ENCODE assay signal across 16 cellular contexts in genomic region chr4:118881512-118882146, GRCh38.
"Had no signal": no experiment of that assay in that cellular context is flagged by ENCODE, and none has a peak within 500 bp of the region (broad histone marks: within the 10 kb centered on the region; RNA-seq: fewer than 3 reads in every experiment).

No MANE protein-coding gene starts in this region.

- H3K27ac Mint-ChIP-seq: activated CD4-positive, alpha-beta T cell treated with anti-CD3 and anti-CD28 coated beads, Interleukin-2, amount 10 ng/mL, durations not matched to agents 7 days and 5 days; activated naive CD4-positive, alpha-beta T cell treated with anti-CD3 and anti-CD28 coated beads, Interleukin-2, amount 50 U/mL, for 24 hours; natural killer cell treated with Interleukin-12 subunit alpha and Interleukin-12 subunit beta and Interleukin-15 and Interleukin-18, amount 100 ng/mL, for 72 hours; progenitor cell of endocrine pancreas; stimulated activated naive CD8-positive, alpha-beta T cell treated with anti-CD3 and anti-CD28 coated beads, Interleukin-15, Interleukin-2, amounts not matched to agents 100 ng/mL and 50 ng/mL, for 24 hours had no signal

- H3K4me3 Mint-ChIP-seq: activated CD4-positive, alpha-beta T cell treated with anti-CD3 and anti-CD28 coated beads, Interleukin-2, amount 10 ng/mL, durations not matched to agents 7 days and 5 days; activated naive CD4-positive, alpha-beta T cell treated with anti-CD3 and anti-CD28 coated beads, Interleukin-2, amount 50 U/mL, for 24 hours; natural killer cell treated with Interleukin-12 subunit alpha and Interleukin-12 subunit beta and Interleukin-15 and Interleukin-18, amount 100 ng/mL, for 72 hours; stimulated activated naive CD8-positive, alpha-beta T cell treated with anti-CD3 and anti-CD28 coated beads, Interleukin-15, Interleukin-2, amounts not matched to agents 100 ng/mL and 50 ng/mL, for 24 hours had no signal

- H3K9me3 ChIP-seq: ascending aorta, esophagus muscularis mucosa, right atrium auricular region, transverse colon had no signal

- H3K4me1 Mint-ChIP-seq: activated CD4-positive, alpha-beta T cell treated with anti-CD3 and anti-CD28 coated beads, Interleukin-2, amount 10 ng/mL, durations not matched to agents 7 days and 5 days; activated naive CD4-positive, alpha-beta T cell treated with anti-CD3 and anti-CD28 coated beads, Interleukin-2, amount 50 U/mL, for 24 hours had no signal

- H3K27me3 ChIP-seq: ascending aorta, esophagus muscularis mucosa, right atrium auricular region, transverse colon had no signal

- H3K4me3 ChIP-seq: ascending aorta, esophagus muscularis mucosa, right atrium auricular region, transverse colon had no signal

- H3K9me3 Mint-ChIP-seq: natural killer cell treated with Interleukin-12 subunit alpha and Interleukin-12 subunit beta and Interleukin-15 and Interleukin-18, amount 100 ng/mL, for 72 hours had no signal

- H3K27ac ChIP-seq: ascending aorta, esophagus muscularis mucosa, right atrium auricular region, transverse colon had no signal

- DNase-seq: activated CD4-positive, alpha-beta T cell treated with anti-CD3 and anti-CD28 coated beads, Interleukin-2, amount 10 ng/mL, durations not matched to agents 7 days and 5 days; activated CD8-positive, alpha-beta memory T cell treated with anti-CD3 and anti-CD28 coated beads, Interleukin-2, amount 50 U/mL, for 4 hours; activated gamma-delta T cell; cortex of kidney; left cardiac atrium; stimulated activated CD4-positive, alpha-beta T cell treated with anti-CD3 and anti-CD28 coated beads, Interleukin-12 subunit alpha, Interleukin-12 subunit beta, amount 100 ng/mL, for 4 hours; stimulated activated CD4-positive, alpha-beta T cell treated with anti-CD3 and anti-CD28 coated beads, Interleukin-1b, Interleukin-23, amount 100 ng/mL, for 48 hours; T1000; transverse colon had no signal

- ATAC-seq: left cardiac atrium; natural killer cell treated with Interleukin-12 subunit alpha and Interleukin-12 subunit beta and Interleukin-15 and Interleukin-18, amount 100 ng/mL, for 72 hours had no signal

- H3K36me3 ChIP-seq: ascending aorta, esophagus muscularis mucosa, right atrium auricular region, transverse colon had no signal

- H3K4me1 ChIP-seq: ascending aorta, esophagus muscularis mucosa, right atrium auricular region, transverse colon had no signal

- H3K36me3 Mint-ChIP-seq: natural killer cell treated with Interleukin-12 subunit alpha and Interleukin-12 subunit beta and Interleukin-15 and Interleukin-18, amount 100 ng/mL, for 72 hours had no signal
